In the genomic region with DNA sequence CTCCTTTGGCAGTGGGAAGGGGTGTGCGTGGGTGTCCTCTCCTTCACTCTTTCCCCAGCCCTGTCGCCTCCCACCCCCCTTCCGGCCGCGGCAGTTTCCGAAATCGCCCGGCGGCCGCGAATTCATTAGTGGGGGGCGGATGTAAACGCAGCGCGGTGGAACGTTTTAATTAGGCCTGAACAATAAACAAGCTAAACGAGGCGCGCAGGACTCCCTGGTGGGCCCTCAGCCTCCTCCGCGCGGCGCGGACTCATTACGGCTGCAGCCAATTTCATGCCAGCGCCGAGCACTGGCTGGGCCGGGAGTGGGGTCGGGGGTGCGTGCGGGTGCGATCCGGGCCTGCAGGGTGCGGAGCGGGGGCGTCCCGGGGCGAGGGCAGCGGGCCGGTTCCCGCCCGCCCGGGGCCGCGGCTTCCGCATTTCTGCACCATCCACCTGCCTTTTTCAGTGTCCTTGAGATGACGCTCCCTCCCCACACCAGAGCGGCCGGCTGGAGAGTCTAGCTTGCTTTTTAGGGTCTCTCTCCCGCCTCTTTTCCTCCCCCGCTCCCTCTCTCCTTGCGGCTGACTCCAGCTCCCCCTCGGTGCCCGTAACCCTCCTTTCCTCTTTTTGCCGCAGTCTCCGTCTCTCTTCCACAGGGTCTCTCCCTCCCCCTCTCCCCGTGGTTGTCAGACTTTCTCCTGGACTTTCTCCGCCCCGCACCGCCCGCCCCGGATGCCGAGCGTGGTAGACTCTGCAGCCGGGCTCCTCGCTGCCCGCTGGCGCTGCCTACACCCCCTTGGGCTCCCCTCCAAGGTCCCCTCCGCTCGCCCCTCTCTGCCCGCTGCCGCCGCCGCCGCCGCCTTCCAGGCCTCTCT, we compare ENCODE assay signal across 8 cellular contexts. TPM values are rescaled to one million over a fixed set of nuclear protein-coding genes. Genes with fewer than 3 reads are reported as not detected.
DNase-seq lines count a peak whose midpoint lies in the region; ATAC-seq and TF ChIP-seq lines count a peak whose summit lies in the region.

Gene CISTR, minus strand, starts transcription at position 644 of the 856 bp plus-strand sequence.

- peak within 1 kb of the TSS; percentile 58 for H3K56ac ChIP-seq in mesendoderm (ENCODE audit: low read length)

- peak within 1 kb of the TSS; percentile 83 for H3K23ac ChIP-seq in mesendoderm (ENCODE audit: low read length)

- peaks cover 26 to 64% (median 53%) of the 10 kb centered on the region in 10 experiments for H3K4me1 ChIP-seq in BLaER1 treated with 17β-estradiol and CSF1 and Interleukin-3, amounts not matched to agents 10 nM and 100 nM
- H3K4me1 ChIP-seq in Panc1 (ENCODE audit: control insufficient read depth, insufficient read depth, low read length) (peaks cover 46% of the 10 kb centered on the region), mesendoderm (ENCODE audit: control insufficient read depth, low read depth, low read length) (peaks cover 2% of the 10 kb centered on the region), upper lobe of right lung (peaks cover 26% of the 10 kb centered on the region)

- H2AK5ac ChIP-seq in mesendoderm (ENCODE audit: low read length), result no peak within 1 kb of the TSS

- peaks cover 0 to 50% (median 7%) of the 10 kb centered on the region in 11 experiments; a peak in 8 of 22 replicates for H4K20me1 ChIP-seq in BLaER1 treated with 17β-estradiol and CSF1 and Interleukin-3, amounts not matched to agents 10 nM and 100 nM

- no peak within 1 kb of the TSS for H3K4ac ChIP-seq in mesendoderm (ENCODE audit: low read depth, low read length)

- no peaks in the 10 kb centered on the region for H3K79me1 ChIP-seq in mesendoderm (ENCODE audit: low read length)

- POLR2A ChIA-PET in Panc1 (lab: Charles Lee), result interaction anchor here (0.6 kb wide), 1 partner anchor 211 kb away, joined by 3 read pairs; no protein-coding TSS in a partner anchor

- no TSS peak for BruUV-seq in Panc1 (replicated peaks; lab: Mats Ljungman, UMichigan)

- no peaks in the 10 kb centered on the region for H3K36me3 ChIP-seq in BLaER1 treated with 17β-estradiol and CSF1 and Interleukin-3, amounts not matched to agents 10 nM and 100 nM
- H3K36me3 ChIP-seq in Panc1 (ENCODE audit: control insufficient read depth, insufficient read depth, low read length), result no peaks in the 10 kb centered on the region
- no peaks in the 10 kb centered on the region for H3K36me3 ChIP-seq in mesendoderm (ENCODE audit: control insufficient read depth, insufficient read depth, low read length)
- H3K36me3 ChIP-seq in upper lobe of right lung, result no peaks in the 10 kb centered on the region

- in situ Hi-C loops in Panc1 (cut with HindIII; ENCODE audit: low pct_unique_long_range_greater_than_20kb, low sequenced_read_pairs), result no loop called here

- CTCF ChIA-PET in Panc1 (lab: Charles Lee), result interaction anchor here (0.6 kb wide), 1 partner anchor 22 kb away, joined by 4 read pairs; no protein-coding TSS in a partner anchor

- H3K9me3 ChIP-seq in BLaER1 treated with 17β-estradiol and CSF1 and Interleukin-3, amounts not matched to agents 10 nM and 100 nM (replicated peaks in 1 of 11), result no peaks in the 10 kb centered on the region
- H3K9me3 ChIP-seq in Panc1 (ENCODE audit: control insufficient read depth, insufficient read depth, low read depth, low read length) (no peaks in the 10 kb centered on the region), upper lobe of right lung (no peaks in the 10 kb centered on the region)

- intact Hi-C loops in Panc1 (cut with micrococcal nuclease; ENCODE audit: unreplicated experiment), result no loop called here
- intact Hi-C loops in upper lobe of right lung (cut with DNase I), result no loop called here

- no peak within 1 kb of the TSS for H2BK120ac ChIP-seq in mesendoderm (ENCODE audit: low read depth, low read length)

- H4K8ac ChIP-seq in mesendoderm (ENCODE audit: low read depth, low read length), result no peak within 1 kb of the TSS

- H3K4me3 ChIP-seq in BLaER1 treated with 17β-estradiol and CSF1 and Interleukin-3, amounts not matched to agents 10 nM and 100 nM, result peak within 1 kb of the TSS; percentile 53 to 74 (median 62)
- H3K4me3 ChIP-seq in Panc1 (ENCODE audit: low read depth in 2 of 2, low read length in 2 of 2), result peak within 1 kb of the TSS; percentile 37 to 45
- peak within 1 kb of the TSS; percentile 29 for H3K4me3 ChIP-seq in choroid plexus epithelial cell (ENCODE audit: low read depth, low read length)
- H3K4me3 ChIP-seq in mesendoderm (ENCODE audit: low read length), result no peak within 1 kb of the TSS
- peak within 1 kb of the TSS; percentile 55 for H3K4me3 ChIP-seq in upper lobe of right lung

- peaks cover 84 to 99% (median 95%) of the 10 kb centered on the region in 11 experiments for H3K27me3 ChIP-seq in BLaER1 treated with 17β-estradiol and CSF1 and Interleukin-3, amounts not matched to agents 10 nM and 100 nM
- H3K27me3 ChIP-seq in Panc1 (ENCODE audit: control insufficient read depth, insufficient read depth, low read length) (no peaks in the 10 kb centered on the region), mesendoderm (ENCODE audit: insufficient read depth, low read length, poor library complexity) (peaks cover 61% of the 10 kb centered on the region), upper lobe of right lung (peaks cover 24% of the 10 kb centered on the region)

- peak within 1 kb of the TSS; percentile 36 to 72 (median 62); a peak in 21 of 22 replicates for H3K9ac ChIP-seq in BLaER1 treated with 17β-estradiol and CSF1 and Interleukin-3, amounts not matched to agents 10 nM and 100 nM
- peak within 1 kb of the TSS; percentile 56 for H3K9ac ChIP-seq in mesendoderm (ENCODE audit: low read length)

- no CpG with 5 or more reads among the region's 76 CpGs for WGBS in mesendoderm (ENCODE audit: extremely low coverage, insufficient coverage, low lambda C conversion rate)

- peak within 1 kb of the TSS in 4 of 11 experiments; percentile 7 to 31 (median 24); a peak in 3 of 22 replicates for H3K27ac ChIP-seq in BLaER1 treated with 17β-estradiol and CSF1 and Interleukin-3, amounts not matched to agents 10 nM and 100 nM
- H3K27ac ChIP-seq in Panc1 (ENCODE audit: low read length), result peak within 1 kb of the TSS; percentile 21; the same call in 1 of the 2 replicates
- no peak within 1 kb of the TSS for H3K27ac ChIP-seq in mesendoderm (ENCODE audit: low read depth, low read length)
- peak within 1 kb of the TSS; percentile 53 for H3K27ac ChIP-seq in upper lobe of right lung

- DNase-seq in Panc1 (ENCODE audit: low read depth, low spot score) (no peak), choroid plexus epithelial cell (ENCODE audit: low read depth) (no peak), mesendoderm (peak; percentile 28), upper lobe of right lung (peak; percentile 78), NCI-H2196 (lab: John Stamatoyannopoulos, UW; ENCODE audit: unreplicated experiment) (no peak)

- no peak within 1 kb of the TSS for H2BK5ac ChIP-seq in mesendoderm (ENCODE audit: low read length)

- no peak within 1 kb of the TSS for H3K18ac ChIP-seq in mesendoderm (ENCODE audit: low read length)

- TF ChIP-seq CTCF in Panc1 (IDR thresholded peaks at IDR 0.05) (no peak), choroid plexus epithelial cell (conservative IDR thresholded peaks at IDR 0.05; ENCODE audit: low read depth, low read length) (no peak), upper lobe of right lung (IDR thresholded peaks at IDR 0.05) (no peak)

- peak within 1 kb of the TSS; percentile 88 to 99 (median 98) for H3K4me2 ChIP-seq in BLaER1 treated with 17β-estradiol and CSF1 and Interleukin-3, amounts not matched to agents 10 nM and 100 nM
- H3K4me2 ChIP-seq in mesendoderm (ENCODE audit: low read length), result peak within 1 kb of the TSS; percentile 54

- no peak within 1 kb of the TSS for H2BK15ac ChIP-seq in mesendoderm (replicated peaks; ENCODE audit: low read depth)

- no peaks in the 10 kb centered on the region for H3K79me2 ChIP-seq in mesendoderm (ENCODE audit: control insufficient read depth, insufficient read depth, low read length)

- H4K5ac ChIP-seq in mesendoderm (ENCODE audit: low read length), result no peak within 1 kb of the TSS

- ATAC-seq in GM21390 (IDR thresholded peaks at IDR 0.05; ENCODE audit: unreplicated experiment) (peak; percentile 33), Panc1 (no peak), upper lobe of right lung (peak; percentile 63), GM18870 (IDR thresholded peaks at IDR 0.05; ENCODE audit: unreplicated experiment) (no peak)

RNA-seq across cellular contexts. Expression of gene CISTR, which starts in this region (rescaled TPM):
- total RNA-seq in Panc1 (2021; ENCODE audit: unreplicated experiment) (not detected), upper lobe of right lung (not detected)
- not detected for polyA plus RNA-seq in Panc1 (2012; ENCODE audit: insufficient read length)
- polyA plus RNA-seq in mesendoderm (2013, experiment 1 of 2), result not detected
- polyA plus RNA-seq in mesendoderm (2013, experiment 2 of 2), result 0.11 TPM

Comparison
In these comparisons a context has a peak if more than half of its experiments do, and no peak if none do; other contexts are left out.
1. Peak in DNase-seq, ATAC-seq, H3K4me3 ChIP-seq and H3K27ac ChIP-seq in upper lobe of right lung; RNA of the gene not detected or under 1 TPM.